Comparison of ENCODE assay signal across 8 cellular contexts in the genomic region with DNA sequence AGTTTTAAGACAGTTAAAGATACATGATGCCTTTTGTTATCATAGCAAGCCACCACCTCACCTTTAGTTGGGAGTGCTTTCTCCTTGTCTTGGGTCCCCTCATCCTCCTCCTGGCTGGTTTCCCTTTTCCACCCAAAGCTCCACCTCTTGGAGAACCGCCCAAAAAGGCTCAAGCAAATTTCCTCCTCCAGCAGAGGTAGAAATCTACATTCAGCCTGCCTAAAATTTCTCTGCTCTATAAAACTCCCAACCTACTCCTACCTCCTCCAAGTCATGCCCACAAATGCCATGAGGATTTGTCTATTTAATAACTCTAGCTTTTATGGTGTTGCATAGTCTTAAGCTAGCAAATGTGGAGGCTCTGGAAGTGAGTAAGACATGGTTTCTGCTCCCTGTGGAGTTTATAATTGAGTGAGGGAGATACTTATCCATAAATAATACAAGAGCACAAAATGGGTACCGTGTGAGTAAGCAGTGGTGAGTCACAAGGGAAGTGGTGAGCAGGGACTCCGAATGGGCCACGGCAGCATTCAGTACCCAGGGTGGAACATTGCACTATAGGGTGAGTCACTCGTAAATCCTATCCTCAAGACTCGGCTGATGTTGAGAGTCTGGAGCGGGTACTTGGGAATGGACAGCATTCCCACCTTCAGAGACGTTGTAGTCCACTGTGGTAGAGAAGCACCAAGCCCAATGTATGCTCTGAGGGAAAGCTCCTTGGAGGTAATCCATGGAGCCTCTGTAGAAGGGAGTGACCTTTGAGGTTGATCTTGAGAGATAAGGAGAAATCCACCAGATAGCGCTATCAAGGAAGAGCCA.
DNase-seq lines count a peak whose midpoint lies in the region.

No MANE protein-coding gene starts in this region.

- DNase-seq in GM04503 (ENCODE audit: low read depth) = peak; percentile 100
- DNase-seq in RPMI7951 (ENCODE audit: low read depth) = peak; percentile 99
- peak; percentile 43 for DNase-seq in activated T-helper 9 cell treated with anti-CD3 and anti-CD28 coated beads, Interleukin-2, amount 50 U/mL, for 16 hours (ENCODE audit: low read depth)
- peak; percentile 25 for DNase-seq in inferior parietal cortex (ENCODE audit: extremely low spot score)
- peak; percentile 40 for DNase-seq in stimulated activated CD8-positive, alpha-beta memory T cell treated with anti-CD3 and anti-CD28 coated beads, Interleukin-12 subunit alpha, Interleukin-12 subunit beta, amount 100 ng/mL, for 4 hours (ENCODE audit: low read depth)
- DNase-seq in NCI-H524 treated with DMSO at 0.1 percent for 48 hours (lab: John Stamatoyannopoulos, UW) = no peak
- no peak for DNase-seq in midbrain (lab: John Stamatoyannopoulos, UW)
- no peak for DNase-seq in NCI-H1436 (lab: John Stamatoyannopoulos, UW)

Comparison
In these comparisons a context has a peak if more than half of its experiments do, and no peak if none do; other contexts are left out.
1. DNase-seq: peak in GM04503 (single experiment), RPMI7951 (single experiment), activated T-helper 9 cell treated with anti-CD3 and anti-CD28 coated beads, Interleukin-2, amount 50 U/mL, for 16 hours (single experiment), inferior parietal cortex (single experiment) and stimulated activated CD8-positive, alpha-beta memory T cell treated with anti-CD3 and anti-CD28 coated beads, Interleukin-12 subunit alpha, Interleukin-12 subunit beta, amount 100 ng/mL, for 4 hours (single experiment); none in NCI-H524 treated with DMSO at 0.1 percent for 48 hours (single experiment), midbrain (single experiment) and NCI-H1436 (single experiment).